ENCODE assay signal across 2 cellular contexts in genomic region chr10:21034241-21034640, GRCh38.
TF ChIP-seq lines count a peak whose summit lies in the region.

No MANE protein-coding gene starts in this region.

TF ChIP-seq in HEK293, 187 proteins besides CTCF, POLR2A, EP300 and RAD21:
- TF ChIP-seq ZNF654 (tag by site-specific recombination; IDR thresholded peaks at IDR 0.05; ENCODE audit: low read depth) (no peak), ZNF211 (tag by site-specific recombination; IDR thresholded peaks at IDR 0.05; ENCODE audit: low read depth) (no peak), ZNF324 (tag by site-specific recombination; IDR thresholded peaks at IDR 0.05) (no peak), SCRT1 (tag by site-specific recombination; IDR thresholded peaks at IDR 0.05; ENCODE audit: borderline replicate concordance) (peak; percentile 36; the same call in 1 of the 2 replicates), ZBTB17 (tag by site-specific recombination; IDR thresholded peaks at IDR 0.05) (peak; percentile 69), ZNF707 (tag by site-specific recombination; IDR thresholded peaks at IDR 0.05) (no peak), ZNF112 (tag by site-specific recombination; IDR thresholded peaks at IDR 0.05) (no peak), SCRT2 (tag by site-specific recombination; IDR thresholded peaks at IDR 0.05) (peak; percentile 81), BCL6B (tag by site-specific recombination; IDR thresholded peaks at IDR 0.05) (no peak), GFI1B (tag by site-specific recombination; IDR thresholded peaks at IDR 0.05) (no peak), GLI4 (tag by site-specific recombination; IDR thresholded peaks at IDR 0.05) (no peak)

TF ChIP-seq in K562, 482 proteins besides CTCF, POLR2A, EP300 and RAD21:
- TF ChIP-seq MYNN (IDR thresholded peaks at IDR 0.05): no peak
- no peak for TF ChIP-seq MYNN (CRISPR knock-in tag; IDR thresholded peaks at IDR 0.05)
- TF ChIP-seq TEAD4 (IDR thresholded peaks at IDR 0.05; ENCODE audit: low read length): no peak
- no peak for TF ChIP-seq TEAD4 (CRISPR knock-in tag; IDR thresholded peaks at IDR 0.05; ENCODE audit: borderline replicate concordance)
- peak; percentile 53; the same call in 1 of the 2 replicates for TF ChIP-seq ZBTB17 (CRISPR knock-in tag; IDR thresholded peaks at IDR 0.05)
- TF ChIP-seq ZMIZ1 (IDR thresholded peaks at IDR 0.05; ENCODE audit: low read depth in 2 of 2, low read length in 2 of 2): peak in 1 of 2 experiments; percentile 41; a peak in 1 of 4 replicates
- TF ChIP-seq MLLT1 (IDR thresholded peaks at IDR 0.05): peak in 1 of 2 experiments; percentile 57; a peak in 1 of 4 replicates
